ENCODE assay signal across 8 cellular contexts in the genomic region with DNA sequence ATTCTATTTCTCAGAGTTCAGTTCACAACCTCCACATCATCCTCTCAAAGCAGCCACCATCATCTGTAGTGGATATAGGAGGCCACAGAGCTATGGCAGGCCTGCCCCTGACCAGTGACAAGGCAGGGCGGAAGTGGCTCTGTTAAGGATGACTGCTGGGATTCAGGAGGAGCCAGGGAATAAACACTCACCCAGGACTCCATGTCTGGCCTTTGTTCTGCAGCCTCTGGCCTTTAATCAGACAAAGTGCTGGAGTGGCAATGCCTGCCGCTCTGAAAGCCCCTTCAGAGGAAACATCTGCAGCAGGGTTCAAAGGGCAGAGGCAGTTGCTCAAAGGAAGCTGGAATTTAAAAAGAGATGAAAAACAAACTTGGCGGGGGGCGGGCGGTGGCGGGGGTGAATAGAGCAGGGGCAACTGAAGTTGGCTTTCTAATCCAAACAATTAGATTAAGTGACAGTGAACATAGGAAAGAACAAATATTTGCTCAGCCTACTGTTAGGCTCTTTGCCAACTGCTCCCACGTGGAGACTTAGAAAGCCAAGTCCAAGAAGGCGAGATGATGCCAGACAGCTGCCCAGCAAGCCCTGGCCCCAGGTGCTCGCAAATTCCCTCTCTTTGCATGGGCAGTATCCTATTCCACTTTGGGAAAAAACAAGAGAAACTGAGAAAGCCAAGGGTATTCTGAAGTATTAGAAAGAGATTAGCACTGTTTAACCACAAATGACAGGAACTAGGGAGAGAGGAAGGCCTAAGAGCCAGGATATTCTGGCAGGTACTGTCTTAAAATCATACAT. TPM values are rescaled to one million over a fixed set of nuclear protein-coding genes. Genes with fewer than 3 reads are reported as not detected.
A peak's percentile ranks its signal among the peaks of the same experiment; 100 is the strongest.
DNase-seq lines count a peak whose midpoint lies in the region; ATAC-seq and TF ChIP-seq lines count a peak whose summit lies in the region.

No MANE protein-coding gene starts in this region.

- CTCF ChIA-PET in activated CD8-positive, alpha-beta T cell treated with anti-CD3 and anti-CD28 coated beads for 36 hours (lab: Charles Lee), result interaction anchor here (0.9 kb wide), 1 partner anchor 9 kb away, joined by 3 read pairs; no protein-coding TSS in a partner anchor

- H3K27ac Mint-ChIP-seq in activated CD8-positive, alpha-beta T cell treated with anti-CD3 and anti-CD28 coated beads for 36 hours, result peak overlapping the region; percentile 89

- intact Hi-C loops in activated CD8-positive, alpha-beta T cell treated with anti-CD3 and anti-CD28 coated beads for 36 hours (cut with micrococcal nuclease), result loop anchor here (5.0 kb wide), 1 partner anchor 37 kb away; a partner anchor contains a TSS
- intact Hi-C loops in ovary (cut with DNase I), result no loop called here

- peak overlapping the region; percentile 58 for H3K4me3 ChIP-seq in BLaER1
- H3K4me3 ChIP-seq in NB4 (ENCODE audit: low read depth, low read length), result peak overlapping the region; percentile 45
- H3K4me3 ChIP-seq in ovary, result no peak overlapping the region

- H3K27me3 Mint-ChIP-seq in activated CD8-positive, alpha-beta T cell treated with anti-CD3 and anti-CD28 coated beads for 36 hours, result no peaks in the 10 kb centered on the region

- TF ChIP-seq CTCF in NB4 (IDR thresholded peaks at IDR 0.05; ENCODE audit: low read depth, low read length) (no peak), ovary (IDR thresholded peaks at IDR 0.05) (no peak)
- TF ChIP-seq CTCF in activated CD8-positive, alpha-beta T cell treated with anti-CD3 and anti-CD28 coated beads for 36 hours (IDR thresholded peaks at IDR 0.05), result no peak

- peaks cover 74% of the 10 kb centered on the region for H3K27me3 ChIP-seq in BLaER1
- H3K27me3 ChIP-seq in ovary, result no peaks in the 10 kb centered on the region

- peaks cover 54% of the 10 kb centered on the region for H3K4me1 Mint-ChIP-seq in activated CD8-positive, alpha-beta T cell treated with anti-CD3 and anti-CD28 coated beads for 36 hours (ENCODE audit: low read depth)

- H4K20me1 ChIP-seq in BLaER1, result peaks cover 2% of the 10 kb centered on the region; the same call in 1 of the 2 replicates

- 38 to 57% (median 48%) methylated on average over 9 of the region's 9 CpGs for WGBS in ovary, 3 donors

- H3K9me3 Mint-ChIP-seq in activated CD8-positive, alpha-beta T cell treated with anti-CD3 and anti-CD28 coated beads for 36 hours, result no peaks in the 10 kb centered on the region

- H3K27ac ChIP-seq in BLaER1, result peak overlapping the region; percentile 89
- no peak overlapping the region for H3K27ac ChIP-seq in ovary

- H3K36me3 ChIP-seq in BLaER1 (no peaks in the 10 kb centered on the region), ovary (no peaks in the 10 kb centered on the region)

- peak overlapping the region; percentile 82 for H3K4me2 ChIP-seq in BLaER1

- TF ChIP-seq EP300 in ovary (IDR thresholded peaks at IDR 0.05), result no peak

- DNase-seq in NB4 (ENCODE audit: low read depth) (peak; percentile 39), lung microvascular endothelial cell (ENCODE audit: low read depth in 2 of 2) (peak; percentile 73 to 74), ovary (no peak), NCI-H1694 (lab: John Stamatoyannopoulos, UW) (no peak), CD1c-positive myeloid dendritic cell (ENCODE audit: extremely low spot score) (no peak)
- DNase-seq in activated CD8-positive, alpha-beta T cell treated with anti-CD3 and anti-CD28 coated beads for 36 hours, result peak; percentile 9
- DNase-seq in stimulated activated CD4-positive, alpha-beta T cell treated with anti-CD3 and anti-CD28 coated beads, Interleukin-15, amount 100 ng/mL, for 24 hours, result no peak

- ATAC-seq in activated CD8-positive, alpha-beta T cell treated with anti-CD3 and anti-CD28 coated beads for 36 hours, result peak; percentile 17

- POLR2A ChIA-PET in activated CD8-positive, alpha-beta T cell treated with anti-CD3 and anti-CD28 coated beads for 36 hours (lab: Charles Lee), result interaction anchor here (0.8 to 1.7 kb wide), 4 partner anchors 24 to 72 kb away, joined by 3 to 4 read pairs (median 3); a partner anchor contains a TSS

- H3K4me3 Mint-ChIP-seq in activated CD8-positive, alpha-beta T cell treated with anti-CD3 and anti-CD28 coated beads for 36 hours, result peak overlapping the region; percentile 24

- H3K9me3 ChIP-seq in BLaER1, result no peaks in the 10 kb centered on the region
- H3K9me3 ChIP-seq in ovary, result no peaks in the 10 kb centered on the region

- peak overlapping the region; percentile 81 for H3K9ac ChIP-seq in BLaER1

- no peaks in the 10 kb centered on the region for H3K36me3 Mint-ChIP-seq in activated CD8-positive, alpha-beta T cell treated with anti-CD3 and anti-CD28 coated beads for 36 hours (ENCODE audit: low read depth)

- TF ChIP-seq POLR2A in NB4 (IDR thresholded peaks at IDR 0.05; ENCODE audit: extremely low read depth, insufficient read length), result no peak
- TF ChIP-seq POLR2A in ovary (IDR thresholded peaks at IDR 0.05), result no peak

- H3K4me1 ChIP-seq in BLaER1 (peaks cover 71% of the 10 kb centered on the region), ovary (ENCODE audit: insufficient read depth) (peaks cover 1% of the 10 kb centered on the region)

RNA-seq across cellular contexts. Expression of a gene that starts 5.5 kb away (rescaled TPM):
- total RNA-seq in activated CD8-positive, alpha-beta T cell treated with anti-CD3 and anti-CD28 coated beads for 36 hours, result 10 to 100 TPM; 22.5 to 24.9 TPM
- total RNA-seq in lung microvascular endothelial cell (21.4 and 24.8 TPM in 2 replicates), ovary (10 to 100 TPM in 6 of 7 donors, 1 to 10 TPM in 1; 9.2 to 25.9 (median 16.2) TPM)
- polyA plus RNA-seq in ovary, result 10 to 100 TPM; 12.5 to 46.9 TPM

RNA-seq across cellular contexts. Expression of a gene that starts 34.7 kb away (rescaled TPM):
- total RNA-seq in activated CD8-positive, alpha-beta T cell treated with anti-CD3 and anti-CD28 coated beads for 36 hours, result not detected
- total RNA-seq in lung microvascular endothelial cell (not detected in 2 replicates), ovary (not detected)
- polyA plus RNA-seq in ovary, result not detected

RNA-seq across cellular contexts. Expression of a gene that starts 37.1 kb away (rescaled TPM):
- 100 to 1,000 TPM; 132 to 138 TPM for total RNA-seq in activated CD8-positive, alpha-beta T cell treated with anti-CD3 and anti-CD28 coated beads for 36 hours
- total RNA-seq in lung microvascular endothelial cell (31.8 and 34.5 TPM in 2 replicates), ovary (10 to 100 TPM; 17.0 to 51.8 (median 34.4) TPM)
- polyA plus RNA-seq in ovary, result 10 to 100 TPM; 25.9 to 60.6 TPM

RNA-seq across cellular contexts. Expression of a gene that starts 48.9 kb away (rescaled TPM):
- total RNA-seq in activated CD8-positive, alpha-beta T cell treated with anti-CD3 and anti-CD28 coated beads for 36 hours, result 1 to 10 TPM; 3.9 to 5.0 TPM
- total RNA-seq in lung microvascular endothelial cell (6.5 and 7.9 TPM in 2 replicates), ovary (1 to 10 TPM in 5 of 7 donors, under 1 TPM in 2; 0.68 to 2.7 (median 1.1) TPM)
- 1 to 10 TPM in 1 of 2 donors, under 1 TPM in 1; 0.96 to 4.0 TPM for polyA plus RNA-seq in ovary

Comparison
In these comparisons a context has a peak if more than half of its experiments do, and no peak if none do; other contexts are left out.
1. DNase-seq: peak in NB4 (single experiment), activated CD8-positive, alpha-beta T cell treated with anti-CD3 and anti-CD28 coated beads for 36 hours (single experiment) and lung microvascular endothelial cell (2 of 2); none in ovary (0 of 5), NCI-H1694 (single experiment), stimulated activated CD4-positive, alpha-beta T cell treated with anti-CD3 and anti-CD28 coated beads, Interleukin-15, amount 100 ng/mL, for 24 hours (single experiment) and CD1c-positive myeloid dendritic cell (single experiment).